ENCODE assay signal across 8 cellular contexts in genomic region chr14:24215495-24216344, GRCh38. TPM values are rescaled to one million over a fixed set of nuclear protein-coding genes. Genes with fewer than 3 reads are reported as not detected.
DNase-seq lines count a peak whose midpoint lies in the region; TF ChIP-seq lines count a peak whose summit lies in the region.

TSS of gene MDP1 (minus strand) at chr14:24216066. CDS start at chr14:24215955, 111 bp downstream.

- H3K36me3 Mint-ChIP-seq in Caco-2 (ENCODE audit: insufficient read depth, unreplicated experiment) = peaks cover 56% of the 10 kb centered on the region

- H3K9me3 ChIP-seq in Caco-2 (no peaks in the 10 kb centered on the region), endocrine pancreas (ENCODE audit: control insufficient read depth, low read length) (no peaks in the 10 kb centered on the region)

- CTCF ChIA-PET in Caco-2 (lab: Charles Lee) = interaction anchor here (0.8 to 1.4 kb wide), 6 partner anchors 20 to 116 kb away, joined by 3 to 9 read pairs (median 4); partner anchors contain the start of genes IRF9, TINF2 and TM9SF1

- DNase-seq in Caco-2 = peak; percentile 82 to 85
- DNase-seq in GM20000 (ENCODE audit: low spot score) = peak; percentile 85
- peak; percentile 83 for DNase-seq in HT-29 (ENCODE audit: low spot score)
- DNase-seq in NOMO-1 treated with DMSO at 0.1 percent for 48 hours (lab: John Stamatoyannopoulos, UW; ENCODE audit: unreplicated experiment) = peak; percentile 93
- DNase-seq in activated CD8-positive, alpha-beta memory T cell treated with anti-CD3 and anti-CD28 coated beads for 48 hours (ENCODE audit: low read depth in 2 of 3, low spot score in 2 of 3) = peak; percentile 49 to 59 (median 58)
- peak; percentile 89 for DNase-seq in midbrain (lab: John Stamatoyannopoulos, UW)
- DNase-seq in stimulated activated CD8-positive, alpha-beta memory T cell treated with anti-CD3 and anti-CD28 coated beads, Interleukin-2, amount 100 ng/mL, for 1 hour (ENCODE audit: low read depth in 2 of 2) = peak; percentile 63 to 75

- H3K4me1 Mint-ChIP-seq in Caco-2 (ENCODE audit: low read depth, unreplicated experiment) = peaks cover 13% of the 10 kb centered on the region

- intact Hi-C loops in Caco-2 (cut with micrococcal nuclease; ENCODE audit: unreplicated experiment) = loop anchor here (1.0 kb wide), 3 partner anchors 17 to 82 kb away; partner anchors contain the start of genes GMPR2, NEDD8 and TINF2

- TF ChIP-seq CTCF in Caco-2 (IDR thresholded peaks at IDR 0.05; ENCODE audit: insufficient read depth in 1 of 2, low read depth in 1 of 2, low read length in 1 of 2, severe bottlenecking in 1 of 2, unreplicated experiment in 1 of 2) = peak; percentile 13 to 75
- TF ChIP-seq CTCF in GM20000 (IDR thresholded peaks at IDR 0.05; ENCODE audit: extremely low read depth, missing control alignments) = peak; percentile 87

- H3K27ac Mint-ChIP-seq in Caco-2 (ENCODE audit: unreplicated experiment) = peak within 1 kb of the TSS; percentile 88

- peak within 1 kb of the TSS; percentile 73 for H3K9ac ChIP-seq in endocrine pancreas (ENCODE audit: control insufficient read depth, insufficient read depth, low read length)

- H3K4me3 Mint-ChIP-seq in Caco-2 (ENCODE audit: unreplicated experiment) = peak within 1 kb of the TSS; percentile 87

- POLR2A ChIA-PET in Caco-2 (lab: Charles Lee) = interaction anchor here (0.8 to 1.0 kb wide), 2 partner anchors 20 to 27 kb away, joined by 7 to 16 read pairs; partner anchors contain the start of genes TINF2 and TM9SF1

- BruUV-seq in Caco-2 (replicated peaks; lab: Mats Ljungman, UMichigan) = TSS peak; percentile 6

- H3K4me3 ChIP-seq in Caco-2 (ENCODE audit: low read depth, low read length) (peak within 1 kb of the TSS; percentile 70), endocrine pancreas (ENCODE audit: control insufficient read depth, insufficient read depth, low read length) (peak within 1 kb of the TSS; percentile 58)

- no peaks in the 10 kb centered on the region for H3K27me3 Mint-ChIP-seq in Caco-2 (ENCODE audit: insufficient read depth, unreplicated experiment)

- H3K9me3 Mint-ChIP-seq in Caco-2 (ENCODE audit: unreplicated experiment) = no peaks in the 10 kb centered on the region

- H3K27me3 ChIP-seq in Caco-2 (replicated peaks; ENCODE audit: control insufficient read depth, insufficient read depth, low read length) (no peaks in the 10 kb centered on the region), endocrine pancreas (ENCODE audit: control insufficient read depth, insufficient read depth, low read length) (no peaks in the 10 kb centered on the region)

- H3K4me1 ChIP-seq in Caco-2 = peaks cover 12% of the 10 kb centered on the region
- H3K4me1 ChIP-seq in endocrine pancreas (ENCODE audit: control insufficient read depth, insufficient read depth, low read length) = no peaks in the 10 kb centered on the region

- H3K36me3 ChIP-seq in Caco-2 (ENCODE audit: control insufficient read depth, insufficient read depth, low read length) (no peaks in the 10 kb centered on the region; the same call in none of the 2 replicates), endocrine pancreas (ENCODE audit: control insufficient read depth, insufficient read depth, low read length) (no peaks in the 10 kb centered on the region)

RNA-seq across cellular contexts. Expression of gene MDP1, which starts in this region (rescaled TPM):
- 19.6 and 20.5 TPM in 2 replicates for total RNA-seq in Caco-2 (2022)
- 9.8 and 16.3 TPM in 2 replicates for total RNA-seq in HT-29 (2014; rRNA removed; shearing (Covaris generic))

Comparison
In these comparisons a context has a peak if more than half of its experiments do, and no peak if none do; other contexts are left out.
1. Peak in every context shown above with its lines: DNase-seq and H3K4me3 ChIP-seq.